8 cellular contexts compared by ENCODE assay signal in the genomic region with DNA sequence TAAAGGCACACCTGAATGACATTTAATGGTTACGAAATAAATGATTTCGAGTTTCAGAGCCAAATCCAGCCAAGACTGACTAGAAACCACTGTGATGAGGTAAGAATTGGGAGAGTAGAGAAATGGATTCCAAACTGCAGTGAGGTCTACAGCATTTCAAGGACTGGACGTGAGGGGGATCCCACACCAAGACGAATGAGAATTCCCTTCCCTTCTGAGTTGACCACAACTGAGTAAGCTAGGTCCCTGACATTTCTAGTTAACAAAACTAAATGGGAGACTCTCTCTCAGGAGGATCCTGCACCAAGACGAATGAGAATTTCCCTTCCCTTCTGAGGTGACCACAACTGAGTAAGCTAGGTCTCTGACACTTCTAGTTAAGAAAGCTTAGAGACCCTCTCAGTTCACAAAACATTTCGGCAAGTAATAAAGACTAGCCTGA. TPM values are rescaled to one million over a fixed set of nuclear protein-coding genes. Genes with fewer than 3 reads are reported as not detected.
DNase-seq lines count a peak whose midpoint lies in the region; ATAC-seq, FAIRE-seq and TF ChIP-seq lines count a peak whose summit lies in the region.

No MANE protein-coding gene starts in this region.

- peaks cover 45% of the 10 kb centered on the region for H3K4me1 Mint-ChIP-seq in activated B cell treated with CpG ODN at 0.5 μM for 24 hours

- no peaks in the 10 kb centered on the region for H3K9me3 Mint-ChIP-seq in activated B cell treated with CpG ODN at 0.5 μM for 24 hours

- DNase-seq in AG08395 (ENCODE audit: low spot score) (peak; percentile 19), H54 (ENCODE audit: insufficient read length, low spot score) (no peak), activated B cell treated with CpG ODN at 0.5 μM for 24 hours (no peak), right cardiac atrium (no peak), hypothalamus (lab: John Stamatoyannopoulos, UW) (no peak), urothelium cell line (ENCODE audit: low spot score) (no peak)

- H3K27me3 ChIP-seq in right cardiac atrium (ENCODE audit: control insufficient read depth, insufficient read depth) (no peaks in the 10 kb centered on the region), skeletal muscle tissue (ENCODE audit: control insufficient read depth in 3 of 3, insufficient read depth in 3 of 3, low read length in 3 of 3) (no peaks in the 10 kb centered on the region)

- H3K4me3 ChIP-seq in right cardiac atrium (ENCODE audit: low read length) (peak overlapping the region; percentile 90), skeletal muscle tissue (ENCODE audit: low read length in 3 of 3) (peak overlapping the region; percentile 80 to 90 (median 89))

- intact Hi-C loops in activated B cell treated with CpG ODN at 0.5 μM for 24 hours (cut with micrococcal nuclease) = loop anchor here (5.0 to 10.0 kb wide), 2 partner anchors 347 to 490 kb away; a partner anchor contains a TSS
- intact Hi-C loops in right cardiac atrium (cut with DNase I) = no loop called here

- H3K27ac ChIP-seq in right cardiac atrium (ENCODE audit: low read length) = peak overlapping the region; percentile 60
- H3K27ac ChIP-seq in skeletal muscle tissue (ENCODE audit: low read depth, low read length) = peak overlapping the region; percentile 94

- peaks cover 39% of the 10 kb centered on the region for H3K36me3 Mint-ChIP-seq in activated B cell treated with CpG ODN at 0.5 μM for 24 hours (ENCODE audit: low read depth)

- H3K27me3 Mint-ChIP-seq in activated B cell treated with CpG ODN at 0.5 μM for 24 hours = no peaks in the 10 kb centered on the region

- FAIRE-seq in H54 (lab: Jason Lieb, UNC) (peak; percentile 58), urothelium cell line (lab: Jason Lieb, UNC) (no peak)

- TF ChIP-seq CTCF in activated B cell treated with CpG ODN at 0.5 μM for 24 hours (IDR thresholded peaks at IDR 0.05) = no peak

- H3K36me3 ChIP-seq in skeletal muscle tissue (ENCODE audit: control insufficient read depth in 3 of 3, insufficient read depth in 3 of 3, low read length in 3 of 3) = peaks cover 0 to 8% (median 3%) of the 10 kb centered on the region in 3 donors

- H3K9me3 ChIP-seq in right cardiac atrium (ENCODE audit: control insufficient read depth, low read length) (no peaks in the 10 kb centered on the region), skeletal muscle tissue (ENCODE audit: control insufficient read depth in 3 of 3, low read length in 3 of 3) (no peaks in the 10 kb centered on the region)

- H3K4me1 ChIP-seq in right cardiac atrium (ENCODE audit: control insufficient read depth, insufficient read depth, low read length) (no peaks in the 10 kb centered on the region), skeletal muscle tissue (ENCODE audit: control insufficient read depth in 3 of 3, insufficient read depth in 3 of 3, low read length in 3 of 3) (peaks cover 16 to 34% (median 19%) of the 10 kb centered on the region in 3 donors)

- no peak for TF ChIP-seq POLR2A in H54 (IDR thresholded peaks at IDR 0.05; ENCODE audit: low read depth, low read length)

- H3K9ac ChIP-seq in skeletal muscle tissue (ENCODE audit: low read depth in 1 of 3, low read length in 3 of 3) = peak overlapping the region; percentile 82 to 89 (median 84)

- ATAC-seq in activated B cell treated with CpG ODN at 0.5 μM for 24 hours (ENCODE audit: low read depth) (no peak), right cardiac atrium (no peak), GM18867 (IDR thresholded peaks at IDR 0.05; ENCODE audit: unreplicated experiment) (no peak)

- H3K4me3 Mint-ChIP-seq in activated B cell treated with CpG ODN at 0.5 μM for 24 hours = peak overlapping the region; percentile 96

- 15% methylated on average over 6 of the region's 6 CpGs for WGBS in right cardiac atrium

- POLR2A ChIA-PET in activated B cell treated with CpG ODN at 0.5 μM for 24 hours (lab: Charles Lee) = interaction anchor here (1.2 to 3.6 kb wide), 3 partner anchors 9 to 69 kb away, joined by 3 to 113 read pairs (median 52); a partner anchor contains a TSS

- H3K27ac Mint-ChIP-seq in activated B cell treated with CpG ODN at 0.5 μM for 24 hours = peak overlapping the region; percentile 88

- CTCF ChIA-PET in activated B cell treated with CpG ODN at 0.5 μM for 24 hours (lab: Charles Lee) = interaction anchor here (1.6 to 1.7 kb wide), 2 partner anchors 62 to 116 kb away, joined by 3 to 5 read pairs; no protein-coding TSS in a partner anchor

RNA-seq across cellular contexts. Expression of a gene that starts 1.6 kb away (rescaled TPM):
- total RNA-seq in activated B cell treated with CpG ODN at 0.5 μM for 24 hours (4.6 and 4.7 TPM in 2 replicates), right cardiac atrium (1 to 10 TPM in 3 of 4 donors, under 1 TPM in 1; 0.69 to 2.5 (median 1.5) TPM), skeletal muscle tissue (1.0 TPM)
- polyA plus RNA-seq in right cardiac atrium = 0.57 TPM

RNA-seq across cellular contexts. Expression of a gene that starts 1.8 kb away (rescaled TPM):
- 57.0 and 63.5 TPM in 2 replicates for total RNA-seq in activated B cell treated with CpG ODN at 0.5 μM for 24 hours
- 100 to 1,000 TPM; 149 to 162 (median 155) TPM for total RNA-seq in right cardiac atrium
- polyA plus RNA-seq in right cardiac atrium = 341 TPM
- total RNA-seq in skeletal muscle tissue = 20.9 TPM

RNA-seq across cellular contexts. Expression of a gene that starts 25.5 kb away (rescaled TPM):
- 42.8 and 46.3 TPM in 2 replicates for total RNA-seq in activated B cell treated with CpG ODN at 0.5 μM for 24 hours
- total RNA-seq in right cardiac atrium = 10 to 100 TPM; 30.0 to 34.9 (median 31.3) TPM
- 37.3 TPM for polyA plus RNA-seq in right cardiac atrium
- total RNA-seq in skeletal muscle tissue = 20.9 TPM
